Comparison of ENCODE assay signal across 8 cellular contexts in the genomic region with DNA sequence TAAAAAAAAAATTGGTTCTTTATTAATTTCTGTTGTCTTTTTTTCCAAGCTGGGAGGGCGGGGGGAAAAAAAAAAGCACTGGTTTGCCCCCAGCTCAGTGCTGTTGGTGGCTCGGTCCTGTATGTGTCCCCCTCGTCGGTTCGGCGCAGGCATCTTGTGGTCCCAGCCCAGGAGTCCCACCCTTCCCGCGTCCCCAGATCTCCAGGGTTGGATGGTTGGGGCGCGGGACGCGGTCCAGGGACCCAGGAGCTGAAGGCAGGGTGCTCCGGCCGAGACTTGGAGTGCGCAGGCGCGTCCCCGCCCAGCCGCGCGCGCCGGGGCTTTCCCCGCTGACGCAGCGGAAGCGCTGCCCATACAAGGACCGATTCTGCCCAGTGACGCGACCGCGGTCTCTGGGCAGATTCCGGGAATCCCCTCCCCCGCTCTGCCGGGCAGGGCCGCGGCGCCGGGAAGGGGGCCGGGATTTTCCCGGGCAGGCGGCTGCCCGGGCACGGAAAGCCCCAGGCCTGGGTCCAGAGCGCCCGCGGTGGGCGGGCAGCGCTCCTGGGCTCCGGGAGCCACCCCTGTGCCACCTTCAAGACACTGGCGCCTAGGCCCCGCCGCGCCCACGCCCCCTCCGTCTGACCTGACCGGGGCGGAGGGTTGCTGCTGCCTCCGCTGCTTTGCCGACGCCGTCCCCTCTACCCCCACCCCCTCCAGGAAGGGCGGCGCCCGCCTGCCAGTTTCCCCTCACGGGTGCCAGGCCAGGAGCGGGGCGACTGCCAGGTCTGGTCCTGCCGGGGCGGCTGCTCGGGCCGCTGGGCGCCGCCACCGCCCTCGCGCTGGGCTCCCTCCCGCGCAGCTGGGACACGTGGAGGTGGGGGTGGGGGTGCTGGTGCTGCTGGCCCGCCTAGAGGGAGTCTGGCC. TPM values are rescaled to one million over a fixed set of nuclear protein-coding genes. Genes with fewer than 3 reads are reported as not detected.
DNase-seq lines count a peak whose midpoint lies in the region; ATAC-seq and TF ChIP-seq lines count a peak whose summit lies in the region.

No MANE protein-coding gene starts in this region.

- H3K27ac Mint-ChIP-seq in activated naive CD4-positive, alpha-beta T cell treated with anti-CD3 and anti-CD28 coated beads, Interleukin-2, amount 50 U/mL, for 24 hours, result peak overlapping the region; percentile 98

- H3K27me3 ChIP-seq in MM.1S (replicated peaks; ENCODE audit: insufficient read depth, low read length) (no peaks in the 10 kb centered on the region), suprapubic skin (no peaks in the 10 kb centered on the region)

- H3K4me3 ChIP-seq in MM.1S (ENCODE audit: low read length) (peak overlapping the region; percentile 93), SK-N-MC (peak overlapping the region; percentile 97), suprapubic skin (peak overlapping the region; percentile 88)

- H3K4me2 ChIP-seq in MM.1S (ENCODE audit: low read depth, low read length), result peak overlapping the region; percentile 99

- peak; percentile 15 for ATAC-seq in GM21717 (IDR thresholded peaks at IDR 0.05; ENCODE audit: unreplicated experiment)

- no peaks in the 10 kb centered on the region for H3K9me3 ChIP-seq in MM.1S (replicated peaks; ENCODE audit: insufficient read depth, low read length)
- H3K9me3 ChIP-seq in SK-N-MC (ENCODE audit: low read depth, low read length), result no peaks in the 10 kb centered on the region
- no peaks in the 10 kb centered on the region for H3K9me3 ChIP-seq in suprapubic skin

- H3K9ac ChIP-seq in MM.1S (ENCODE audit: low read length) (peak overlapping the region; percentile 94), SK-N-MC (ENCODE audit: insufficient read length) (peak overlapping the region; percentile 68)

- WGBS in suprapubic skin, result under 1% methylated on average over 16 of the region's 81 CpGs

- H2AFZ ChIP-seq in MM.1S (ENCODE audit: low read length), result peak overlapping the region; percentile 43; the same call in 1 of the 2 replicates

- peak; percentile 63 for TF ChIP-seq EP300 in suprapubic skin (IDR thresholded peaks at IDR 0.05)

- H3K4me1 Mint-ChIP-seq in activated naive CD4-positive, alpha-beta T cell treated with anti-CD3 and anti-CD28 coated beads, Interleukin-2, amount 50 U/mL, for 24 hours, result peaks cover 38% of the 10 kb centered on the region

- peaks cover 15% of the 10 kb centered on the region for H3K79me2 ChIP-seq in MM.1S (ENCODE audit: low read length)

- DNase-seq in D341Med (ENCODE audit: low spot score) (peak; percentile 93), MM.1S (peak; percentile 93), SK-N-MC (ENCODE audit: low read depth, low spot score) (no peak), germinal center (ENCODE audit: low spot score) (peak; percentile 94), occipital lobe (lab: John Stamatoyannopoulos, UW) (peak; percentile 80), suprapubic skin (ENCODE audit: low spot score in 2 of 2) (peak; percentile 95 to 96)

- TF ChIP-seq CTCF in MM.1S (IDR thresholded peaks at IDR 0.05; ENCODE audit: low read length) (no peak), suprapubic skin (IDR thresholded peaks at IDR 0.05) (no peak)

- H3K36me3 ChIP-seq in MM.1S (replicated peaks; ENCODE audit: insufficient read depth, low read length) (no peaks in the 10 kb centered on the region), SK-N-MC (ENCODE audit: insufficient read depth, low read length) (no peaks in the 10 kb centered on the region), suprapubic skin (peaks cover 7% of the 10 kb centered on the region)

- H3K9me3 Mint-ChIP-seq in activated naive CD4-positive, alpha-beta T cell treated with anti-CD3 and anti-CD28 coated beads, Interleukin-2, amount 50 U/mL, for 24 hours, result no peaks in the 10 kb centered on the region

- no peaks in the 10 kb centered on the region for H4K20me1 ChIP-seq in MM.1S (ENCODE audit: insufficient read depth, low read length)

- H3K27ac ChIP-seq in MM.1S (ENCODE audit: low read length), result peak overlapping the region; percentile 97
- H3K27ac ChIP-seq in SK-N-MC, result peak overlapping the region; percentile 78
- peak overlapping the region; percentile 97 for H3K27ac ChIP-seq in suprapubic skin

- H3K9me2 ChIP-seq in MM.1S (replicated peaks; ENCODE audit: insufficient read depth, low read length), result no peaks in the 10 kb centered on the region

- peaks cover 2% of the 10 kb centered on the region for H3K36me3 Mint-ChIP-seq in activated naive CD4-positive, alpha-beta T cell treated with anti-CD3 and anti-CD28 coated beads, Interleukin-2, amount 50 U/mL, for 24 hours

- no peaks in the 10 kb centered on the region for H3K27me3 Mint-ChIP-seq in activated naive CD4-positive, alpha-beta T cell treated with anti-CD3 and anti-CD28 coated beads, Interleukin-2, amount 50 U/mL, for 24 hours

- H3K4me1 ChIP-seq in MM.1S (ENCODE audit: low read length), result peaks cover 25% of the 10 kb centered on the region
- peaks cover 52% of the 10 kb centered on the region for H3K4me1 ChIP-seq in suprapubic skin

- peaks cover 45% of the 10 kb centered on the region for H3F3A ChIP-seq in MM.1S (ENCODE audit: insufficient read depth, low read length)

- peak; percentile 46 to 67 for TF ChIP-seq POLR2A in suprapubic skin (IDR thresholded peaks at IDR 0.05)

- H3K4me3 Mint-ChIP-seq in activated naive CD4-positive, alpha-beta T cell treated with anti-CD3 and anti-CD28 coated beads, Interleukin-2, amount 50 U/mL, for 24 hours, result peak overlapping the region; percentile 95

RNA-seq across cellular contexts. Expression of a gene that starts 2.3 kb away (rescaled TPM):
- total RNA-seq in occipital lobe, result 22.6 TPM
- 1,000 to 10,000 TPM in 3 of 4 donors, 100 to 1,000 TPM in 1; 687 to 2,027 (median 1,088) TPM for total RNA-seq in suprapubic skin

RNA-seq across cellular contexts. Expression of a gene that starts 8.1 kb away (rescaled TPM):
- total RNA-seq in occipital lobe (174 TPM), suprapubic skin (100 to 1,000 TPM; 270 to 579 (median 540) TPM)

RNA-seq across cellular contexts. Expression of a gene that starts 8.3 kb away (rescaled TPM):
- total RNA-seq in occipital lobe (0.62 TPM), suprapubic skin (1 to 10 TPM in 1 of 4 donors, not detected in 3; 1.6 TPM)

RNA-seq across cellular contexts. Expression of a gene that starts 12.8 kb away (rescaled TPM):
- 15.8 TPM for total RNA-seq in occipital lobe
- total RNA-seq in suprapubic skin, result 10 to 100 TPM; 12.3 to 15.4 (median 14.0) TPM

RNA-seq across cellular contexts. Expression of a gene that starts 18.2 kb away (rescaled TPM):
- 20.3 TPM for total RNA-seq in occipital lobe
- total RNA-seq in suprapubic skin, result 100 to 1,000 TPM in 2 of 4 donors, 10 to 100 TPM in 2; 55.1 to 227 (median 83.6) TPM

Comparison
In these comparisons a context has a peak if more than half of its experiments do, and no peak if none do; other contexts are left out.
1. RNA of a gene that starts 2.3 kb away (total RNA-seq): 687 to 2,027 TPM in suprapubic skin; 22.6 TPM in occipital lobe (single experiment); every median in the first group is over 10 times any median in the second.
2. Peak in every context shown above with its lines, with median percentiles within 50 percentile points of each other: H3K27ac ChIP-seq and H3K4me3 ChIP-seq.